9 cellular contexts compared by ENCODE assay signal in the genomic region with DNA sequence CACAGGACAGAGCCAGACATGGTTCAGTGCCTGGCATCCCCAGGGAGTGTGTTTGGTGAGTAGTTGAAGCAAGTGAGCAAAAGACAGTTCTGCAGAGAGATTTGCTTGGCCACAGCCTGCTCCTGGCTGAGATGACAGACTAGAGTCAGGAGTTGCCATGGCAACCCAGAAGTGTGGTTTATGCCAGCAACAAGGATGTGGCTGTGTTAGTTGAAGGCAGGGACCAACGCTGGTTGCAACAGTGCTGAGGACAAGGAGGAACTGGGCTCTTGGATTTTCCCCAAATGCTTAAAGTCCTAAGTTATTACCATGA. TPM values are rescaled to one million over a fixed set of nuclear protein-coding genes. Genes with fewer than 3 reads are reported as not detected.
DNase-seq lines count a peak whose midpoint lies in the region; ATAC-seq, FAIRE-seq and TF ChIP-seq lines count a peak whose summit lies in the region.
"Had no signal": no experiment of that assay in that cellular context is flagged by ENCODE, and none has a peak within 500 bp of the region (broad histone marks: within the 10 kb centered on the region; RNA-seq: fewer than 3 reads in every experiment).

No MANE protein-coding gene starts in this region.

- peak overlapping the region in 3 of 4 donors; percentile 79 to 89 (median 85) for H3K27ac ChIP-seq in gastroesophageal sphincter
- H3K27ac ChIP-seq in rectal smooth muscle tissue (ENCODE audit: low read depth, low read length): peak overlapping the region; percentile 4

- peaks cover 0 to 42% (median 16%) of the 10 kb centered on the region in 3 donors for H3K4me1 ChIP-seq in gastroesophageal sphincter
- peaks cover 6% of the 10 kb centered on the region for H3K4me1 ChIP-seq in rectal smooth muscle tissue (ENCODE audit: control insufficient read depth, insufficient read depth, low read length)

- no peak for TF ChIP-seq EP300 in gastroesophageal sphincter (IDR thresholded peaks at IDR 0.05)

- no peak overlapping the region for H3K9ac ChIP-seq in rectal smooth muscle tissue (ENCODE audit: low read length)

- POLR2A ChIA-PET in AG04449 (lab: Yijun Ruan, JAX): no interaction called here
- POLR2A ChIA-PET in activated CD4-positive, alpha-beta memory T cell treated with anti-CD3 and anti-CD28 coated beads for 36 hours (lab: Charles Lee): no interaction called here

- H3K27me3 ChIP-seq in gastroesophageal sphincter (peaks cover 14% of the 10 kb centered on the region), rectal smooth muscle tissue (ENCODE audit: control insufficient read depth, insufficient read depth, low read length) (no peaks in the 10 kb centered on the region)

- H3K4me3 ChIP-seq in AG04449 (ENCODE audit: low read depth, low read length): peak overlapping the region; percentile 71
- no peak overlapping the region for H3K4me3 ChIP-seq in gastroesophageal sphincter
- H3K4me3 ChIP-seq in rectal smooth muscle tissue (ENCODE audit: low read length): no peak overlapping the region

- H3K4me1 Mint-ChIP-seq in activated CD4-positive, alpha-beta memory T cell treated with anti-CD3 and anti-CD28 coated beads for 36 hours (ENCODE audit: low read depth): peaks cover 12% of the 10 kb centered on the region

- no peak overlapping the region for H3K4me3 Mint-ChIP-seq in activated CD4-positive, alpha-beta memory T cell treated with anti-CD3 and anti-CD28 coated beads for 36 hours

- intact Hi-C loops in activated CD4-positive, alpha-beta memory T cell treated with anti-CD3 and anti-CD28 coated beads for 36 hours (cut with micrococcal nuclease): no loop called here

- ATAC-seq in gastroesophageal sphincter (peak; percentile 38), GM19324 (IDR thresholded peaks at IDR 0.05; ENCODE audit: low FRiP score, unreplicated experiment) (no peak)

- TF ChIP-seq POLR2A in H54 (IDR thresholded peaks at IDR 0.05; ENCODE audit: low read depth, low read length) (no peak), gastroesophageal sphincter (IDR thresholded peaks at IDR 0.05) (no peak)

- H3K36me3 ChIP-seq in gastroesophageal sphincter (no peaks in the 10 kb centered on the region), rectal smooth muscle tissue (ENCODE audit: control insufficient read depth, insufficient read depth, low read length) (no peaks in the 10 kb centered on the region)

- DNase-seq in AG04449 (ENCODE audit: low read depth, low spot score): no peak
- DNase-seq in H54 (ENCODE audit: insufficient read length, low spot score): peak; percentile 94
- DNase-seq in activated CD4-positive, alpha-beta memory T cell treated with anti-CD3 and anti-CD28 coated beads for 36 hours: peak; percentile 53
- no peak for DNase-seq in NCI-H187 treated with DMSO at 0.1 percent for 48 hours (lab: John Stamatoyannopoulos, UW)
- no peak for DNase-seq in activated CD8-positive, alpha-beta memory T cell treated with anti-CD3 and anti-CD28 coated beads, Interleukin-2, amount 50 U/mL, for 48 hours

- 0% methylated on average over 1 of the region's 1 CpG; no CpG with 5 or more reads in 1 of the 2 donors for WGBS in gastroesophageal sphincter (ENCODE audit: low coverage in 1 of 2), 2 donors

- no peak for TF ChIP-seq CTCF in AG04449 (IDR thresholded peaks at IDR 0.05; ENCODE audit: insufficient read depth, low read length, missing control alignments)
- no peak for TF ChIP-seq CTCF in gastroesophageal sphincter (IDR thresholded peaks at IDR 0.05)

- H3K9me3 Mint-ChIP-seq in activated CD4-positive, alpha-beta memory T cell treated with anti-CD3 and anti-CD28 coated beads for 36 hours: no peaks in the 10 kb centered on the region

- FAIRE-seq in H54 (lab: Jason Lieb, UNC): no peak

- H3K36me3 Mint-ChIP-seq in activated CD4-positive, alpha-beta memory T cell treated with anti-CD3 and anti-CD28 coated beads for 36 hours: no peaks in the 10 kb centered on the region

- CTCF ChIA-PET in AG04449 (lab: Yijun Ruan, JAX): interaction anchor here (1.4 to 3.2 kb wide), 2 partner anchors 33 to 42 kb away, joined by 3 to 12 read pairs; no protein-coding TSS in a partner anchor
- CTCF ChIA-PET in activated CD4-positive, alpha-beta memory T cell treated with anti-CD3 and anti-CD28 coated beads for 36 hours (lab: Charles Lee): interaction anchor here (0.6 to 1.8 kb wide), 2 partner anchors 41 to 76 kb away, joined by 3 to 4 read pairs; no protein-coding TSS in a partner anchor

- H3K27me3 Mint-ChIP-seq in activated CD4-positive, alpha-beta memory T cell treated with anti-CD3 and anti-CD28 coated beads for 36 hours: peaks cover 30% of the 10 kb centered on the region

- H3K9me3 ChIP-seq in gastroesophageal sphincter: no peaks in the 10 kb centered on the region

- no peak overlapping the region for H3K27ac Mint-ChIP-seq in activated CD4-positive, alpha-beta memory T cell treated with anti-CD3 and anti-CD28 coated beads for 36 hours

RNA-seq across cellular contexts. Expression of gene NXNL2, which starts 2.7 kb away (rescaled TPM):
- total RNA-seq in activated CD4-positive, alpha-beta memory T cell treated with anti-CD3 and anti-CD28 coated beads for 36 hours: not detected
- total RNA-seq in gastroesophageal sphincter: 1 to 10 TPM in 2 of 4 donors, under 1 TPM in 1, not detected in 1; 0.62 to 3.1 (median 1.2) TPM
- total RNA-seq: pulmonary artery endothelial cell had no signal

Comparison
In these comparisons a context has a peak if more than half of its experiments do, and no peak if none do; other contexts are left out.
1. DNase-seq: peak in H54 (single experiment) and activated CD4-positive, alpha-beta memory T cell treated with anti-CD3 and anti-CD28 coated beads for 36 hours (single experiment); none in AG04449 (single experiment), NCI-H187 treated with DMSO at 0.1 percent for 48 hours (single experiment) and activated CD8-positive, alpha-beta memory T cell treated with anti-CD3 and anti-CD28 coated beads, Interleukin-2, amount 50 U/mL, for 48 hours (single experiment).